Comparison of ENCODE assay signal across 8 cellular contexts in genomic region chr19:44988896-44989563, GRCh38. TPM values are rescaled to one million over a fixed set of nuclear protein-coding genes. Genes with fewer than 3 reads are reported as not detected.
DNase-seq lines count a peak whose midpoint lies in the region; ATAC-seq, FAIRE-seq and TF ChIP-seq lines count a peak whose summit lies in the region.

No MANE protein-coding gene starts in this region.

- no CpG with 5 or more reads among the region's 15 CpGs for WGBS in trophoblast cell (ENCODE audit: extremely low coverage, insufficient coverage, insufficient read length)

- H3K27me3 Mint-ChIP-seq in type B pancreatic cell: no peaks in the 10 kb centered on the region

- H3K18ac ChIP-seq in trophoblast cell (ENCODE audit: low read length): no peak overlapping the region

- H3K4me3 Mint-ChIP-seq in type B pancreatic cell: no peak overlapping the region

- H4K12ac ChIP-seq in trophoblast cell (ENCODE audit: low read depth, low read length): no peak overlapping the region

- H2BK5ac ChIP-seq in trophoblast cell (ENCODE audit: low read depth, low read length, poor library complexity): no peak overlapping the region

- no peak overlapping the region for H2BK12ac ChIP-seq in trophoblast cell (ENCODE audit: low read length)

- peak overlapping the region; percentile 58 for H3K27ac Mint-ChIP-seq in type B pancreatic cell

- BruUV-seq in OCI-LY7 (replicated peaks; lab: Mats Ljungman, UMichigan): no TSS peak

- intact Hi-C loops in OCI-LY7 (cut with micrococcal nuclease; ENCODE audit: unreplicated experiment): loop anchor here (1.0 kb wide), 1 partner anchor 70 kb away; no protein-coding TSS in a partner anchor

- H4K20me1 ChIP-seq in OCI-LY7 (ENCODE audit: insufficient read depth, low read length): no peaks in the 10 kb centered on the region

- H3K36me3 Mint-ChIP-seq in type B pancreatic cell: peaks cover 7% of the 10 kb centered on the region

- TF ChIP-seq CTCF in OCI-LY7 (conservative IDR thresholded peaks at IDR 0.05; ENCODE audit: low read length) (peak; percentile 88), type B pancreatic cell (conservative IDR thresholded peaks at IDR 0.05) (peak; percentile 75)

- H3K36me3 ChIP-seq in OCI-LY7 (ENCODE audit: insufficient read depth, low read length) (peaks cover 92% of the 10 kb centered on the region), trophoblast cell (ENCODE audit: control insufficient read depth in 1 of 2, insufficient read depth in 2 of 2, low read length in 2 of 2) (peaks cover 84 to 85% of the 10 kb centered on the region in 2 experiments)

- H2AFZ ChIP-seq in OCI-LY7 (ENCODE audit: low read length): no peak overlapping the region
- no peak overlapping the region for H2AFZ ChIP-seq in trophoblast cell (ENCODE audit: insufficient read depth, low read length, poor library complexity)

- no peak overlapping the region for H2BK120ac ChIP-seq in trophoblast cell (ENCODE audit: insufficient read depth, low read length, poor library complexity)

- no peaks in the 10 kb centered on the region for H3K9me3 Mint-ChIP-seq in type B pancreatic cell

- ATAC-seq in HG03521 (IDR thresholded peaks at IDR 0.05; ENCODE audit: unreplicated experiment): no peak

- H3K79me2 ChIP-seq in OCI-LY7 (ENCODE audit: insufficient read depth, low read depth, low read length): no peaks in the 10 kb centered on the region
- H3K79me2 ChIP-seq in trophoblast cell (ENCODE audit: control insufficient read depth, insufficient read depth, low read length, poor library complexity): no peaks in the 10 kb centered on the region

- no peak overlapping the region for H3K9ac ChIP-seq in trophoblast cell (ENCODE audit: low read length)

- FAIRE-seq in GM18507 (lab: Jason Lieb, UNC): peak; percentile 71

- H3K4me3 ChIP-seq in OCI-LY7 (ENCODE audit: low read depth, low read length, poor library complexity, severe bottlenecking) (no peak overlapping the region), trophoblast cell (ENCODE audit: low read depth, low read length) (no peak overlapping the region)

- H4K8ac ChIP-seq in trophoblast cell (ENCODE audit: low read depth, low read length): no peak overlapping the region

- H3K23ac ChIP-seq in trophoblast cell (ENCODE audit: low read length): no peak overlapping the region

- H3K14ac ChIP-seq in trophoblast cell (ENCODE audit: low read length): no peak overlapping the region

- no peaks in the 10 kb centered on the region for H3K9me2 ChIP-seq in OCI-LY7 (ENCODE audit: insufficient read depth, low read length)

- peak overlapping the region; percentile 45 for H3K27ac ChIP-seq in OCI-LY7 (ENCODE audit: low read depth, low read length, poor library complexity, severe bottlenecking)
- H3K27ac ChIP-seq in trophoblast cell (ENCODE audit: low read depth, low read length): no peak overlapping the region

- no peak overlapping the region for H2AK5ac ChIP-seq in trophoblast cell (ENCODE audit: low read length)

- H3K4me1 ChIP-seq in OCI-LY7 (ENCODE audit: insufficient read depth, low read length, poor library complexity, severe bottlenecking) (peaks cover 34% of the 10 kb centered on the region), trophoblast cell (ENCODE audit: control insufficient read depth in 1 of 2, insufficient read depth in 2 of 2, low read length in 2 of 2) (no peaks in the 10 kb centered on the region)

- POLR2A ChIA-PET in OCI-LY7 (lab: Charles Lee): interaction anchor here (1.2 to 1.4 kb wide), 2 partner anchors 11 to 71 kb away, joined by 3 to 6 read pairs; no protein-coding TSS in a partner anchor

- no peak overlapping the region for H3K4ac ChIP-seq in trophoblast cell (ENCODE audit: low read depth, low read length)

- no peak overlapping the region for H4K91ac ChIP-seq in trophoblast cell (ENCODE audit: low read depth, low read length)

- no peaks in the 10 kb centered on the region for H3K27me3 ChIP-seq in trophoblast cell (ENCODE audit: insufficient read depth, low read length)

- DNase-seq in AG08396 (ENCODE audit: low spot score) (peak; percentile 89), GM18507 (ENCODE audit: extremely low spot score, insufficient read length, low read depth) (peak; percentile 65), OCI-LY7 (ENCODE audit: low spot score) (peak; percentile 88), activated T-helper 1 cell treated with Interleukin-2 at 50 U/mL for 16 hours (ENCODE audit: low read depth) (peak; percentile 37), fibroblast of the conjunctiva (ENCODE audit: low read depth) (peak; percentile 50), trophoblast cell (peak; percentile 36 to 69), type B pancreatic cell (ENCODE audit: extremely low spot score, unreplicated experiment) (no peak)

- no peaks in the 10 kb centered on the region for H3K79me1 ChIP-seq in trophoblast cell (ENCODE audit: low read length)

- H3K4me1 Mint-ChIP-seq in type B pancreatic cell (ENCODE audit: unreplicated experiment): no peaks in the 10 kb centered on the region

- H3K4me2 ChIP-seq in OCI-LY7 (ENCODE audit: low read length): no peak overlapping the region; the same call in 1 of the 2 replicates
- H3K4me2 ChIP-seq in trophoblast cell (ENCODE audit: low read length): no peak overlapping the region

- H3K9me3 ChIP-seq in OCI-LY7 (ENCODE audit: low read length): no peaks in the 10 kb centered on the region
- H3K9me3 ChIP-seq in trophoblast cell (ENCODE audit: insufficient read depth, low read depth, low read length): peaks cover 2% of the 10 kb centered on the region

- CTCF ChIA-PET in OCI-LY7 (lab: Charles Lee; ENCODE audit: unreplicated experiment): interaction anchor here (1.6 kb wide), 1 partner anchor 71 kb away, joined by 4 read pairs; no protein-coding TSS in a partner anchor

RNA-seq across cellular contexts. Expression of gene RELB, which starts 12.2 kb away (rescaled TPM):
- 36.4 and 36.9 TPM in 2 replicates for total RNA-seq in OCI-LY7 (2014; rRNA removed; shearing (Covaris generic))
- total RNA-seq in OCI-LY7 (2022) (51.1 and 61.7 TPM in 2 replicates), type B pancreatic cell (ENCODE audit: low replicate concordance) (6.9 and 8.4 TPM in 2 replicates)
- 7.4 and 7.5 TPM in 2 replicates for polyA plus RNA-seq in trophoblast cell (2013)

RNA-seq across cellular contexts. Expression of gene CLPTM1, which starts 33.9 kb away (rescaled TPM):
- 32.2 and 34.0 TPM in 2 replicates for total RNA-seq in OCI-LY7 (2014; rRNA removed; shearing (Covaris generic))
- 70.3 and 86.3 TPM in 2 replicates for total RNA-seq in OCI-LY7 (2022)
- 94.4 and 100 TPM in 2 replicates for polyA plus RNA-seq in trophoblast cell (2013)
- 102 and 104 TPM in 2 replicates for total RNA-seq in type B pancreatic cell (ENCODE audit: low replicate concordance)

RNA-seq across cellular contexts. Expression of gene APOC2, which starts 43.2 kb away (rescaled TPM):
- total RNA-seq in OCI-LY7 (2014; rRNA removed; shearing (Covaris generic)): 0.35 TPM in 1 of 2 replicates, not detected in the other
- not detected in 2 replicates for total RNA-seq in OCI-LY7 (2022)
- not detected in 2 replicates for polyA plus RNA-seq in trophoblast cell (2013)
- 0.98 TPM in 1 of 2 replicates, not detected in the other for total RNA-seq in type B pancreatic cell (ENCODE audit: low replicate concordance)

RNA-seq across cellular contexts. Expression of gene APOC4, which starts 47.0 kb away (rescaled TPM):
- total RNA-seq in OCI-LY7 (2014; rRNA removed; shearing (Covaris generic)): not detected in 2 replicates
- total RNA-seq in OCI-LY7 (2022) (not detected in 2 replicates), type B pancreatic cell (ENCODE audit: low replicate concordance) (not detected in 2 replicates)
- not detected in 2 replicates for polyA plus RNA-seq in trophoblast cell (2013)

RNA-seq across cellular contexts. Expression of gene CLASRP, which starts 49.8 kb away (rescaled TPM):
- 142 and 152 TPM in 2 replicates for total RNA-seq in OCI-LY7 (2014; rRNA removed; shearing (Covaris generic))
- total RNA-seq in OCI-LY7 (2022): 166 and 181 TPM in 2 replicates
- polyA plus RNA-seq in trophoblast cell (2013): 30.4 TPM in 2 replicates
- 80.4 and 111 TPM in 2 replicates for total RNA-seq in type B pancreatic cell (ENCODE audit: low replicate concordance)
